Comparison of ENCODE assay signal across 2 cellular contexts in genomic region chr6:142823579-142823902, GRCh38.
TF ChIP-seq lines count a peak whose summit lies in the region.

No MANE protein-coding gene starts in this region.

TF ChIP-seq in HepG2, 621 proteins besides CTCF, POLR2A, EP300 and RAD21:
- no peak for TF ChIP-seq BCLAF1 (IDR thresholded peaks at IDR 0.05)
- peak; percentile 79 for TF ChIP-seq CEBPB (IDR thresholded peaks at IDR 0.05; ENCODE audit: borderline replicate concordance, low read depth, low read length)

TF ChIP-seq in IMR-90, 13 proteins besides CTCF, POLR2A, EP300 and RAD21 (continued from another document):
- TF ChIP-seq USF2 (IDR thresholded peaks at IDR 0.05; ENCODE audit: low read depth, low read length) (no peak), SMC3 (IDR thresholded peaks at IDR 0.05; ENCODE audit: low read depth, low read length) (no peak)
